Comparison of ENCODE assay signal across 22 cellular contexts in genomic region chr3:88985491-88985890, GRCh38.
DNase-seq lines count a peak whose midpoint lies in the region; ATAC-seq and TF ChIP-seq lines count a peak whose summit lies in the region.
"Had no signal": no experiment of that assay in that cellular context is flagged by ENCODE, and none has a peak within 500 bp of the region (broad histone marks: within the 10 kb centered on the region; RNA-seq: fewer than 3 reads in every experiment).

No MANE protein-coding gene starts in this region.

- H2BK20ac ChIP-seq in IMR-90 (ENCODE audit: low read depth, low read length) = no peak overlapping the region

- peaks cover 8% of the 10 kb centered on the region for H3F3A ChIP-seq in smooth muscle cell (ENCODE audit: low read depth)

- ATAC-seq in IMR-90 (ENCODE audit: low read depth) = no peak
- ATAC-seq in gastrocnemius medialis = no peak
- no peak for ATAC-seq in aorta (ENCODE audit: low FRiP score)
- ATAC-seq: A549, GM12878, GM23338, HCT116, PC-3 had no signal

- peak; percentile 21 for DNase-seq in IMR-90
- peak; percentile 35 for DNase-seq in brain microvascular endothelial cell
- DNase-seq in iris pigment epithelial cell (ENCODE audit: low read depth) = peak; percentile 62
- DNase-seq in smooth muscle cell (lab: John Stamatoyannopoulos, UW; ENCODE audit: unreplicated experiment) = no peak
- DNase-seq in activated CD4-positive, alpha-beta T cell treated with anti-CD3 and anti-CD28 coated beads for 48 hours = no peak
- DNase-seq in kidney tubule cell (ENCODE audit: low spot score) = no peak
- DNase-seq in gastrocnemius medialis = no peak
- no peak for DNase-seq in aorta
- DNase-seq: CD4-positive, CD25-positive, alpha-beta regulatory T cell; DMS79; MV-4-11; NCI-H1694 treated with DMSO at 0.1 percent for 48 hours; NCI-H2081 treated with DMSO at 0.1 percent for 48 hours; NCI-H2171 treated with DMSO at 0.1 percent for 48 hours; NCI-H524 treated with DMSO at 0.1 percent for 48 hours; PC-3; Right ventricle myocardium superior had no signal

- H3K27me3 ChIP-seq in IMR-90 (ENCODE audit: control insufficient read depth, insufficient read depth, low read length) (no peaks in the 10 kb centered on the region), brain microvascular endothelial cell (replicated peaks) (no peaks in the 10 kb centered on the region), smooth muscle cell (ENCODE audit: low read depth) (no peaks in the 10 kb centered on the region), gastrocnemius medialis (no peaks in the 10 kb centered on the region), aorta (ENCODE audit: control insufficient read depth in 1 of 2, insufficient read depth in 2 of 2, low read length in 1 of 2) (no peaks in the 10 kb centered on the region)

- no peak overlapping the region for H2BK15ac ChIP-seq in IMR-90 (ENCODE audit: low read depth, low read length)

- in situ Hi-C loops in IMR-90 (cut with MboI; ENCODE audit: low sequenced_read_pairs) = no loop called here
- in situ Hi-C loops in brain microvascular endothelial cell (cut with HindIII; ENCODE audit: low pct_ligation_motif_present, low sequenced_read_pairs) = no loop called here
- in situ Hi-C loops in gastrocnemius medialis (cut with MboI; ENCODE audit: low sequenced_read_pairs in 4 of 4) = no loop called here

- H2BK120ac ChIP-seq in IMR-90 (ENCODE audit: low read depth, low read length) = no peak overlapping the region

- H3K9me1 ChIP-seq in IMR-90 (ENCODE audit: insufficient read depth, low read length) = no peaks in the 10 kb centered on the region

- no peaks in the 10 kb centered on the region for H3K79me1 ChIP-seq in IMR-90 (ENCODE audit: low read depth in 1 of 2, low read length in 2 of 2)

- H3K4me3 ChIP-seq in IMR-90 (ENCODE audit: insufficient read depth, low read depth, low read length) (no peak overlapping the region), brain microvascular endothelial cell (ENCODE audit: low read depth, low read length) (no peak overlapping the region), smooth muscle cell (no peak overlapping the region), gastrocnemius medialis (no peak overlapping the region), aorta (ENCODE audit: low read length in 2 of 2) (no peak overlapping the region)
- H3K4me3 ChIP-seq: A549, GM12878, GM23338 had no signal

- dilution Hi-C loops in IMR-90 (cut with HindIII; ENCODE audit: low sequenced_read_pairs, unreplicated experiment) = no loop called here

- H4K8ac ChIP-seq in IMR-90 (ENCODE audit: low read depth in 2 of 2, low read length in 2 of 2) = no peak overlapping the region

- no CpG with 5 or more reads among the region's 1 CpG for WGBS in IMR-90 (ENCODE audit: extremely low coverage in 2 of 2, insufficient read length in 1 of 2), 2 experiments
- 26% methylated on average over 1 of the region's 1 CpG for WGBS in smooth muscle cell (ENCODE audit: low lambda C conversion rate)
- 91 to 94% methylated on average over 1 of the region's 1 CpG for WGBS in aorta, 2 donors

- no peak for TF ChIP-seq POLR2A in IMR-90 (IDR thresholded peaks at IDR 0.05; ENCODE audit: low read depth, low read length)
- TF ChIP-seq POLR2A in gastrocnemius medialis (IDR thresholded peaks at IDR 0.05) = no peak

- TF ChIP-seq CTCF in IMR-90 (conservative IDR thresholded peaks at IDR 0.05; ENCODE audit: low read depth, low read length) = no peak
- TF ChIP-seq CTCF in brain microvascular endothelial cell (IDR thresholded peaks at IDR 0.05; ENCODE audit: low read depth, low read length, missing control alignments) = no peak
- TF ChIP-seq CTCF in smooth muscle cell (IDR thresholded peaks at IDR 0.05; ENCODE audit: borderline replicate concordance, insufficient read depth, poor library complexity, severe bottlenecking) = no peak
- TF ChIP-seq CTCF in gastrocnemius medialis (IDR thresholded peaks at IDR 0.05 in 4 of 5, conservative IDR thresholded peaks at IDR 0.05 in 1 of 5) = no peak

- H3K14ac ChIP-seq in IMR-90 (replicated peaks; ENCODE audit: low read depth, low read length) = no peak overlapping the region

- H2BK5ac ChIP-seq in IMR-90 (ENCODE audit: low read depth, low read length, poor library complexity, severe bottlenecking) = no peak overlapping the region

- H3K4ac ChIP-seq in IMR-90 (ENCODE audit: low read depth, low read length) = no peak overlapping the region

- H4K20me1 ChIP-seq in IMR-90 (ENCODE audit: insufficient read depth, low read length) (no peaks in the 10 kb centered on the region), smooth muscle cell (ENCODE audit: low read depth) (no peaks in the 10 kb centered on the region)

- H2AK9ac ChIP-seq in IMR-90 (replicated peaks; ENCODE audit: low read depth, low read length, poor library complexity) = no peak overlapping the region

- BruUV-seq in IMR-90 (replicated peaks; lab: Mats Ljungman, UMichigan) = no TSS peak

- H3K4me2 ChIP-seq in IMR-90 (ENCODE audit: low read depth, low read length) = no peak overlapping the region
- H3K4me2 ChIP-seq in smooth muscle cell = peak overlapping the region; percentile 47
- H3K4me2 ChIP-seq: A549, GM23338, KMS-11 had no signal

- H3K23ac ChIP-seq in IMR-90 (ENCODE audit: low read depth, low read length) = no peak overlapping the region

- H3K27ac ChIP-seq in IMR-90 (ENCODE audit: insufficient read depth, low read length) = no peak overlapping the region
- no peak overlapping the region for H3K27ac ChIP-seq in brain microvascular endothelial cell
- H3K27ac ChIP-seq in smooth muscle cell (ENCODE audit: low read depth) = peak overlapping the region; percentile 38
- H3K27ac ChIP-seq in gastrocnemius medialis = no peak overlapping the region
- no peak overlapping the region for H3K27ac ChIP-seq in aorta (ENCODE audit: low read depth in 1 of 2, low read length in 2 of 2)
- H3K27ac ChIP-seq: A549, KMS-11 had no signal

- H3K36me3 ChIP-seq in IMR-90 (ENCODE audit: control insufficient read depth, insufficient read depth, low read length) (no peaks in the 10 kb centered on the region), brain microvascular endothelial cell (replicated peaks) (no peaks in the 10 kb centered on the region), smooth muscle cell (ENCODE audit: low read depth) (no peaks in the 10 kb centered on the region), gastrocnemius medialis (no peaks in the 10 kb centered on the region), aorta (ENCODE audit: control insufficient read depth in 1 of 2, insufficient read depth in 2 of 2, low read length in 1 of 2) (no peaks in the 10 kb centered on the region)

- intact Hi-C loops in IMR-90 (cut with micrococcal nuclease) (no loop called here), gastrocnemius medialis (cut with DNase I; ENCODE audit: low total_unique reads) (no loop called here), aorta (cut with DNase I) (no loop called here)

- no peaks in the 10 kb centered on the region for H3K79me2 ChIP-seq in smooth muscle cell (ENCODE audit: low read depth)

- CTCF ChIA-PET in IMR-90 (lab: Yijun Ruan, JAX) = no interaction called here

- H3K9ac ChIP-seq in IMR-90 (ENCODE audit: low read depth, low read length) = no peak overlapping the region
- no peak overlapping the region for H3K9ac ChIP-seq in smooth muscle cell (ENCODE audit: low read depth)
- H3K9ac ChIP-seq: KMS-11 had no signal

- H2AK5ac ChIP-seq in IMR-90 (ENCODE audit: low read depth, low read length) = no peak overlapping the region

- H4K5ac ChIP-seq in IMR-90 (ENCODE audit: low read depth, low read length) = no peak overlapping the region

- H3K18ac ChIP-seq in IMR-90 (ENCODE audit: low read depth, low read length) = no peak overlapping the region

- no peak overlapping the region for H3K56ac ChIP-seq in IMR-90 (ENCODE audit: extremely low read depth, insufficient read depth, low read length)

- no peak for TF ChIP-seq RAD21 in IMR-90 (IDR thresholded peaks at IDR 0.05; ENCODE audit: low read length)

- H3K4me1 ChIP-seq in IMR-90 (ENCODE audit: control insufficient read depth, insufficient read depth, low read length) (no peaks in the 10 kb centered on the region; the same call in 1 of the 2 replicates), smooth muscle cell (ENCODE audit: low read depth) (peaks cover 6% of the 10 kb centered on the region), gastrocnemius medialis (no peaks in the 10 kb centered on the region), aorta (ENCODE audit: control insufficient read depth in 1 of 2, insufficient read depth in 2 of 2, low read length in 2 of 2) (peaks cover 0 to 5% of the 10 kb centered on the region in 2 donors)
- H3K4me1 ChIP-seq: A549 had no signal

- H2AFZ ChIP-seq in IMR-90 (replicated peaks; ENCODE audit: low read length, poor library complexity) (no peak overlapping the region), smooth muscle cell (ENCODE audit: low read depth) (no peak overlapping the region)
- H2AFZ ChIP-seq: GM23338 had no signal

- POLR2A ChIA-PET in IMR-90 (lab: Charles Lee; ENCODE audit: unreplicated experiment) = no interaction called here

- no peak overlapping the region for H4K91ac ChIP-seq in IMR-90 (ENCODE audit: insufficient read depth, low read depth, low read length)

- H3K9me3 ChIP-seq in IMR-90 (ENCODE audit: control insufficient read depth, insufficient read depth, low read length) (no peaks in the 10 kb centered on the region), smooth muscle cell (replicated peaks; ENCODE audit: low read depth) (no peaks in the 10 kb centered on the region), gastrocnemius medialis (no peaks in the 10 kb centered on the region), aorta (ENCODE audit: control insufficient read depth, low read length) (peaks cover 2% of the 10 kb centered on the region)
- H3K9me3 ChIP-seq: A549 had no signal

TF ChIP-seq in IMR-90, 13 proteins besides CTCF, POLR2A, EP300 and RAD21:
- TF ChIP-seq CEBPB (IDR thresholded peaks at IDR 0.05; ENCODE audit: low read depth, low read length) (peak; percentile 60), MXI1 (IDR thresholded peaks at IDR 0.05; ENCODE audit: borderline replicate concordance, low read depth, low read length) (no peak)

Comparison
In these comparisons a context has a peak if more than half of its experiments do, and no peak if none do; other contexts are left out.
1. DNase-seq: peak in IMR-90 (single experiment), brain microvascular endothelial cell (single experiment) and iris pigment epithelial cell (single experiment); none in smooth muscle cell (single experiment), activated CD4-positive, alpha-beta T cell treated with anti-CD3 and anti-CD28 coated beads for 48 hours (single experiment), kidney tubule cell (single experiment), gastrocnemius medialis (0 of 2) and aorta (0 of 2).